ENCODE assay signal across 14 cellular contexts in the genomic region with DNA sequence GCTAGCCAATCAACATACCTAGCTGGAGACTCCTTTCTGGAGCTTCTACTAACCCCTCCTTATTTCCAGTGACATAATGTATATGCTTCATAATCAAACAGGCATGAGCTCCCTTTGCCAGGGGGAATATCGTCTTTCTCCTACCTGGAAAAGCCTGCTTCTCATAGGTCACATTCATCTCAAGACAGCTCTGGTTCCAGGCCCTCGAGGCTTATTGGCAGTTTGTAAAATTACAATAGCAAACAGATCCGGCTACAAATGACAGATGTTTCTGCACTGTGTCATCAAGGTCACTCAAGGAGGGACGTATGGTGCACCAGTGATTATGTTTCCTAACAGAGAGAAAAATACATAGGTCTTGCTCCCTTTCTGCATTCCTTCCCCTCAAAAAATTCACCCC.
DNase-seq lines count a peak whose midpoint lies in the region; ATAC-seq lines count a peak whose summit lies in the region.
"Had no signal": no experiment of that assay in that cellular context is flagged by ENCODE, and none has a peak within 500 bp of the region (broad histone marks: within the 10 kb centered on the region; RNA-seq: fewer than 3 reads in every experiment).

No MANE protein-coding gene starts in this region.

- no CpG with 5 or more reads among the region's 4 CpGs for WGBS in trophoblast cell (ENCODE audit: extremely low coverage, insufficient coverage, insufficient read length)

- H3K9me3 ChIP-seq in trophoblast cell (ENCODE audit: insufficient read depth, low read depth, low read length) = peaks cover 12% of the 10 kb centered on the region

- no peak overlapping the region for H4K12ac ChIP-seq in trophoblast cell (ENCODE audit: low read depth, low read length)

- no peak overlapping the region for H3K23ac ChIP-seq in trophoblast cell (ENCODE audit: low read length)

- H3K27me3 ChIP-seq in trophoblast cell (ENCODE audit: insufficient read depth, low read length) = no peaks in the 10 kb centered on the region

- no peak overlapping the region for H3K27ac ChIP-seq in trophoblast cell (ENCODE audit: low read depth, low read length)
- H3K27ac ChIP-seq: C4-2B had no signal

- H3K9ac ChIP-seq in trophoblast cell (ENCODE audit: low read length) = no peak overlapping the region

- no peak overlapping the region for H3K14ac ChIP-seq in trophoblast cell (ENCODE audit: low read length)

- H3K18ac ChIP-seq in trophoblast cell (ENCODE audit: low read length) = no peak overlapping the region

- no peak overlapping the region for H2AFZ ChIP-seq in trophoblast cell (ENCODE audit: insufficient read depth, low read length, poor library complexity)

- no peak overlapping the region for H4K8ac ChIP-seq in trophoblast cell (ENCODE audit: low read depth, low read length)

- H3K4me3 ChIP-seq in trophoblast cell (ENCODE audit: low read depth, low read length) = no peak overlapping the region

- no peak overlapping the region for H3K4ac ChIP-seq in trophoblast cell (ENCODE audit: low read depth, low read length)

- H4K91ac ChIP-seq in trophoblast cell (ENCODE audit: low read depth, low read length) = no peak overlapping the region

- no peak overlapping the region for H2AK5ac ChIP-seq in trophoblast cell (ENCODE audit: low read length)

- no peak overlapping the region for H2BK5ac ChIP-seq in trophoblast cell (ENCODE audit: low read depth, low read length, poor library complexity)

- DNase-seq in NCI-H748 (lab: John Stamatoyannopoulos, UW; ENCODE audit: unreplicated experiment) (peak; percentile 35), NCI-H748 treated with DMSO at 0.1 percent for 48 hours (lab: John Stamatoyannopoulos, UW) (no peak), DMS53 treated with DMSO at 0.1 percent for 48 hours (lab: John Stamatoyannopoulos, UW; ENCODE audit: unreplicated experiment) (peak; percentile 3), NCI-H510A (lab: John Stamatoyannopoulos, UW) (peak; percentile 49), trophoblast cell (peak; percentile 76 to 78), posterior cingulate gyrus (no peak)
- DNase-seq: CD4-positive, alpha-beta memory T cell; COR-L47; DMS153; GF-D8; HCEC 1CT; HFFc6 had no signal

- H3K4me1 ChIP-seq in trophoblast cell (ENCODE audit: control insufficient read depth in 1 of 2, insufficient read depth in 2 of 2, low read length in 2 of 2) = no peaks in the 10 kb centered on the region

- no peak overlapping the region for H2BK12ac ChIP-seq in trophoblast cell (ENCODE audit: low read length)

- intact Hi-C loops in posterior cingulate gyrus (cut with DNase I) = no loop called here

- H2BK120ac ChIP-seq in trophoblast cell (ENCODE audit: insufficient read depth, low read length, poor library complexity) = no peak overlapping the region

- H3K79me1 ChIP-seq in trophoblast cell (ENCODE audit: low read length) = no peaks in the 10 kb centered on the region

- H3K36me3 ChIP-seq in trophoblast cell (ENCODE audit: control insufficient read depth in 1 of 2, insufficient read depth in 2 of 2, low read length in 2 of 2) = no peaks in the 10 kb centered on the region

- no peaks in the 10 kb centered on the region for H3K79me2 ChIP-seq in trophoblast cell (ENCODE audit: control insufficient read depth, insufficient read depth, low read length, poor library complexity)

- H3K4me2 ChIP-seq in trophoblast cell (ENCODE audit: low read length) = no peak overlapping the region

- no peak for ATAC-seq in GM19351 (IDR thresholded peaks at IDR 0.05; ENCODE audit: unreplicated experiment)

Comparison
In these comparisons a context has a peak if more than half of its experiments do, and no peak if none do; other contexts are left out.
1. DNase-seq: peak in NCI-H748 (single experiment), DMS53 treated with DMSO at 0.1 percent for 48 hours (single experiment), NCI-H510A (single experiment) and trophoblast cell (2 of 2); none in NCI-H748 treated with DMSO at 0.1 percent for 48 hours (single experiment) and posterior cingulate gyrus (0 of 10).